ENCODE assay signal across 23 cellular contexts in the genomic region with DNA sequence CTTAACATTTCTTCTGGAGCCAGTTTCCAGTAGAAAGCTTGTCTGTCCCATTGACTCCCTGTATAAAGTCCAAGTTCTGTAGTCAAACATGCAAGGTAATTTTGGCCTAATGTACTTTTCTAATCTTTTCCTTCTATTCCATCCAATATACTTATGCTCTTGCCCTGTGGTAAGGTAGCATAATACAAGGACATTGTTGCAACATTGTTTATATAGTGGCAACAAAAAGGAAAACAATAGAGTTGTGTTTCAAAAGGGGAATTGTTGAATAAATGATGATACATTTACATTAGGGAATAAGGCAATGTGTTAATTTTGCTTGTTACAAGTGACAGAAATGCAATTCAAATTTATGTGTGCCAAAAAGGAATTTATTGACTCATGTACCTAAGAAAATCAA. TPM values are rescaled to one million over a fixed set of nuclear protein-coding genes. Genes with fewer than 3 reads are reported as not detected.
DNase-seq lines count a peak whose midpoint lies in the region; ATAC-seq, FAIRE-seq and TF ChIP-seq lines count a peak whose summit lies in the region.
"Had no signal": no experiment of that assay in that cellular context is flagged by ENCODE, and none has a peak within 500 bp of the region (broad histone marks: within the 10 kb centered on the region; RNA-seq: fewer than 3 reads in every experiment).

No MANE protein-coding gene starts in this region.

- no peak for TF ChIP-seq RAD21 in HepG2 (CRISPR knock-in tag; IDR thresholded peaks at IDR 0.05)

- no peak for TF ChIP-seq CTCF in MCF 10A (IDR thresholded peaks at IDR 0.05; ENCODE audit: unreplicated experiment)
- TF ChIP-seq CTCF in breast epithelium (IDR thresholded peaks at IDR 0.05): no peak
- TF ChIP-seq CTCF in mammary epithelial cell (conservative IDR thresholded peaks at IDR 0.05 in 1 of 2, IDR thresholded peaks at IDR 0.05 in 1 of 2; ENCODE audit: extremely low read depth in 1 of 2, insufficient read depth in 1 of 2, low read depth in 1 of 2, low read length in 2 of 2): no peak
- TF ChIP-seq CTCF in HepG2 (CRISPR knock-in tag; IDR thresholded peaks at IDR 0.05): no peak
- TF ChIP-seq CTCF in tibial artery (IDR thresholded peaks at IDR 0.05): no peak
- no peak for TF ChIP-seq CTCF in kidney (IDR thresholded peaks at IDR 0.05; ENCODE audit: borderline replicate concordance, extremely low read depth, insufficient read depth)

- DNase-seq in MCF 10A (ENCODE audit: unreplicated experiment): peak; percentile 33
- DNase-seq in breast epithelium (ENCODE audit: low spot score in 2 of 2): no peak
- DNase-seq in mammary epithelial cell: no peak
- DNase-seq in HepG2 (ENCODE audit: low spot score): peak; percentile 36
- DNase-seq in tibial artery: no peak
- no peak for DNase-seq in germinal center (ENCODE audit: low spot score)
- no peak for DNase-seq in DMS153 treated with DMSO at 0.1 percent for 48 hours (lab: John Stamatoyannopoulos, UW; ENCODE audit: unreplicated experiment)
- no peak for DNase-seq in kidney
- DNase-seq: activated gamma-delta T cell treated with Interleukin-2 at 50 U/mL for 16 hours; CD8-positive, alpha-beta T cell; head of caudate nucleus; Karpas-422; left colon; NCI-H1694; NCI-H510A; nephron progenitor cell; OCI-M1; stimulated activated CD4-positive, alpha-beta T cell treated with anti-CD3 and anti-CD28 coated beads, Interleukin-4, amount 100 ng/mL, for 4 hours; uterus had no signal

- POLR2A ChIA-PET in MCF 10A (lab: Yijun Ruan, JAX) (interaction anchor here (0.6 to 3.2 kb wide), 17 partner anchors 8 to 107 kb away, joined by 3 to 27 read pairs (median 4); a partner anchor contains a TSS), HepG2 (lab: Yijun Ruan, JAX) (no interaction called here)

- H3K4me1 Mint-ChIP-seq in MCF 10A (ENCODE audit: insufficient read depth, unreplicated experiment): peaks cover 35% of the 10 kb centered on the region

- H3K9ac ChIP-seq in mammary epithelial cell (ENCODE audit: insufficient read depth, low read length) (no peak overlapping the region), HepG2 (ENCODE audit: insufficient read depth, low read depth, low read length) (no peak overlapping the region), kidney (ENCODE audit: low read length in 2 of 2) (no peak overlapping the region)

- ATAC-seq in HepG2: no peak
- ATAC-seq: CD8-positive, alpha-beta T cell; left colon had no signal

- dilution Hi-C loops in mammary epithelial cell (cut with HindIII; ENCODE audit: low sequenced_read_pairs): no loop called here

- H3K4me2 ChIP-seq in mammary epithelial cell (ENCODE audit: insufficient read depth, low read depth, low read length) (peak overlapping the region; percentile 50), HepG2 (ENCODE audit: low read depth, low read length) (no peak overlapping the region)

- H4K20me1 ChIP-seq in mammary epithelial cell (ENCODE audit: insufficient read depth, low read length): no peaks in the 10 kb centered on the region
- no peaks in the 10 kb centered on the region for H4K20me1 ChIP-seq in HepG2 (ENCODE audit: insufficient read depth, low read length)

- H3K36me3 ChIP-seq in breast epithelium (no peaks in the 10 kb centered on the region), mammary epithelial cell (ENCODE audit: insufficient read depth, low read length) (peaks cover 7% of the 10 kb centered on the region), HepG2 (replicated peaks in 1 of 2; ENCODE audit: control insufficient read depth in 1 of 2, insufficient read depth in 2 of 2, low read length in 2 of 2) (peaks cover 2 to 25% of the 10 kb centered on the region in 2 experiments; a peak in 3 of 5 replicates), tibial artery (peaks cover 6 to 34% (median 14%) of the 10 kb centered on the region in 3 donors), kidney (ENCODE audit: control insufficient read depth in 1 of 2, insufficient read depth in 2 of 2, low read length in 2 of 2) (peaks cover 0 to 4% of the 10 kb centered on the region in 2 donors)
- H3K36me3 ChIP-seq: uterus had no signal

- peak overlapping the region in 1 of 2 donors; percentile 20 for H3K27ac ChIP-seq in breast epithelium
- peak overlapping the region; percentile 43 for H3K27ac ChIP-seq in mammary epithelial cell (ENCODE audit: insufficient read depth, low read depth, low read length)
- no peak overlapping the region for H3K27ac ChIP-seq in HepG2 (ENCODE audit: extremely low read length, insufficient read depth, low read length)
- peak overlapping the region; percentile 8 to 51 for H3K27ac ChIP-seq in tibial artery
- H3K27ac ChIP-seq in kidney (ENCODE audit: low read depth in 2 of 2, low read length in 2 of 2): peak overlapping the region in 1 of 2 donors; percentile 17
- H3K27ac ChIP-seq: body of pancreas had no signal

- no TSS peak for BruUV-seq in MCF 10A (replicated peaks; lab: Mats Ljungman, UMichigan)
- no TSS peak for BruUV-seq in mammary epithelial cell (replicated peaks; lab: Mats Ljungman, UMichigan)
- no TSS peak for BruUV-seq in HepG2 (replicated peaks; lab: Mats Ljungman, UMichigan)

- CTCF ChIA-PET in MCF 10A (lab: Yijun Ruan, JAX) (interaction anchor here (0.7 to 1.8 kb wide), 2 partner anchors 17 to 104 kb away, joined by 4 to 8 read pairs; no protein-coding TSS in a partner anchor), mammary epithelial cell (lab: Charles Lee; ENCODE audit: low non-redundant PET) (no interaction called here), HepG2 (lab: Yijun Ruan, JAX; ENCODE audit: low intra/inter-chr PET ratio, low total read pairs) (no interaction called here)

- TF ChIP-seq POLR2A in breast epithelium (IDR thresholded peaks at IDR 0.05) (no peak), HepG2 (IDR thresholded peaks at IDR 0.05; ENCODE audit: insufficient read depth in 1 of 2, low read depth in 2 of 2, low read length in 2 of 2) (no peak)

- TF ChIP-seq EP300 in HepG2 (IDR thresholded peaks at IDR 0.05; ENCODE audit: low read depth in 2 of 2, low read length in 2 of 2): no peak
- no peak for TF ChIP-seq EP300 in HepG2 (CRISPR knock-in tag; IDR thresholded peaks at IDR 0.05; ENCODE audit: borderline replicate concordance)

- intact Hi-C loops in MCF 10A (cut with micrococcal nuclease): loop anchor here (2.0 to 5.0 kb wide), 2 partner anchors 50 to 103 kb away; no protein-coding TSS in a partner anchor
- intact Hi-C loops in breast epithelium (cut with DNase I; ENCODE audit: low total_unique reads): no loop called here
- intact Hi-C loops in mammary epithelial cell (cut with micrococcal nuclease): no loop called here
- intact Hi-C loops in HepG2 (cut with micrococcal nuclease; ENCODE audit: unreplicated experiment): no loop called here
- intact Hi-C loops in tibial artery (cut with DNase I; ENCODE audit: low total_unique reads): no loop called here
- intact Hi-C loops in kidney (cut with DNase I): no loop called here

- no peaks in the 10 kb centered on the region for H3K27me3 Mint-ChIP-seq in MCF 10A (ENCODE audit: insufficient read depth, unreplicated experiment)

- H3K9me3 Mint-ChIP-seq in MCF 10A (ENCODE audit: unreplicated experiment): no peaks in the 10 kb centered on the region
- H3K9me3 Mint-ChIP-seq: CD8-positive, alpha-beta T cell; nephron progenitor cell had no signal

- H2AFZ ChIP-seq in mammary epithelial cell (ENCODE audit: low read depth, low read length) (no peak overlapping the region), HepG2 (ENCODE audit: low read length) (no peak overlapping the region)

- no peaks in the 10 kb centered on the region for H3K9me3 ChIP-seq in breast epithelium
- H3K9me3 ChIP-seq in mammary epithelial cell (replicated peaks; ENCODE audit: insufficient read depth, low read length): no peaks in the 10 kb centered on the region
- H3K9me3 ChIP-seq in HepG2 (ENCODE audit: low read length): no peaks in the 10 kb centered on the region
- no peaks in the 10 kb centered on the region for H3K9me3 ChIP-seq in tibial artery
- no peaks in the 10 kb centered on the region for H3K9me3 ChIP-seq in kidney (ENCODE audit: control insufficient read depth in 1 of 2, low read length in 2 of 2)
- H3K9me3 ChIP-seq: body of pancreas, right atrium auricular region, uterus had no signal

- H3K27me3 ChIP-seq in breast epithelium (no peaks in the 10 kb centered on the region), mammary epithelial cell (ENCODE audit: insufficient read depth, low read length) (no peaks in the 10 kb centered on the region), HepG2 (ENCODE audit: control insufficient read depth in 1 of 2, insufficient read depth in 2 of 2, low read length in 2 of 2) (no peaks in the 10 kb centered on the region), tibial artery (no peaks in the 10 kb centered on the region)
- H3K27me3 ChIP-seq: body of pancreas, right atrium auricular region, uterus had no signal

- peak overlapping the region; percentile 52 for H3K27ac Mint-ChIP-seq in MCF 10A (ENCODE audit: low read depth, unreplicated experiment)
- H3K27ac Mint-ChIP-seq: CD8-positive, alpha-beta T cell; nephron progenitor cell had no signal

- FAIRE-seq in HepG2 (lab: Jason Lieb, UNC) (no peak), kidney (lab: Jason Lieb, UNC) (no peak)
- FAIRE-seq: A204.1 had no signal

- in situ Hi-C loops in mammary epithelial cell (cut with MboI; ENCODE audit: low sequenced_read_pairs in 2 of 2) (no loop called here), HepG2 (cut with HindIII; ENCODE audit: extremely low pct_ligation_motif_present, low pct_unique_long_range_greater_than_20kb) (no loop called here)

- H3K4me3 ChIP-seq in breast epithelium: no peak overlapping the region
- H3K4me3 ChIP-seq in mammary epithelial cell (replicated peaks in 1 of 3; ENCODE audit: insufficient read depth in 1 of 3, low read depth in 2 of 3, low read length in 3 of 3): no peak overlapping the region
- no peak overlapping the region for H3K4me3 ChIP-seq in HepG2 (replicated peaks in 1 of 3; ENCODE audit: insufficient read depth in 1 of 3, low read depth in 2 of 3, low read length in 3 of 3)
- H3K4me3 ChIP-seq in tibial artery: no peak overlapping the region
- no peak overlapping the region for H3K4me3 ChIP-seq in kidney (ENCODE audit: low read length in 2 of 2)
- H3K4me3 ChIP-seq: body of pancreas, right atrium auricular region, uterus had no signal

- H3K4me1 ChIP-seq in breast epithelium (peaks cover 0 to 7% of the 10 kb centered on the region in 2 donors), mammary epithelial cell (ENCODE audit: insufficient read depth, low read length) (peaks cover 26% of the 10 kb centered on the region), HepG2 (ENCODE audit: insufficient read depth, low read length) (peaks cover 26% of the 10 kb centered on the region), tibial artery (peaks cover 0 to 29% (median 18%) of the 10 kb centered on the region in 4 donors), kidney (ENCODE audit: control insufficient read depth in 1 of 2, insufficient read depth in 1 of 2, low read depth in 1 of 2, low read length in 2 of 2) (peaks cover 5 to 7% of the 10 kb centered on the region in 2 donors)
- H3K4me1 ChIP-seq: body of pancreas, uterus had no signal

- peaks cover 37% of the 10 kb centered on the region for H3K36me3 Mint-ChIP-seq in MCF 10A (ENCODE audit: insufficient read depth, unreplicated experiment)

- H3K4me3 Mint-ChIP-seq in MCF 10A (ENCODE audit: unreplicated experiment): peak overlapping the region; percentile 38
- H3K4me3 Mint-ChIP-seq: CD8-positive, alpha-beta T cell; nephron progenitor cell had no signal

- H3K79me2 ChIP-seq in mammary epithelial cell (ENCODE audit: insufficient read depth, low read length): peaks cover 4% of the 10 kb centered on the region
- no peaks in the 10 kb centered on the region for H3K79me2 ChIP-seq in HepG2 (ENCODE audit: insufficient read depth, low read length)

RNA-seq across cellular contexts. Expression of a gene that starts 27.9 kb away (rescaled TPM):
- total RNA-seq in MCF 10A (2022) (0.16 TPM in 1 of 2 replicates, not detected in the other), breast epithelium (under 1 TPM in 1 of 3 donors, not detected in 2; 0.96 TPM), mammary epithelial cell (under 1 TPM in 1 of 2 donors, not detected in 1; under 0.01 TPM), HepG2 (2016; rRNA removed; fragmentation: Illumina TruSeq; extraction: Trizol) (not detected in 2 replicates), kidney (not detected)
- polyA plus RNA-seq in mammary epithelial cell (not detected), HepG2 (2011; rRNA removed) (not detected in 2 replicates), kidney (ENCODE audit: insufficient read depth, low read depth, low replicate concordance) (not detected)
- not detected for polyA minus RNA-seq in mammary epithelial cell
- not detected in 2 replicates for total RNA-seq in HepG2 (2016; cell fraction: cytosol; rRNA removed; fragmentation: Illumina TruSeq; extraction: Trizol; ENCODE audit: low read depth)
- not detected in 2 replicates for total RNA-seq in HepG2 (2016; cell fraction: insoluble cytoplasmic fraction; rRNA removed; fragmentation: Illumina TruSeq; extraction: Trizol)
- not detected in 2 replicates for total RNA-seq in HepG2 (2016; cell fraction: membrane; rRNA removed; fragmentation: Illumina TruSeq; extraction: Trizol)
- total RNA-seq in HepG2 (2016; cell fraction: nucleus; rRNA removed; fragmentation: Illumina TruSeq; extraction: Trizol): not detected in 2 replicates
- not detected in 2 replicates for polyA plus RNA-seq in HepG2 (2011; cell fraction: cytosol; rRNA removed)
- polyA plus RNA-seq in HepG2 (2011; cell fraction: nucleus; rRNA removed): not detected in 2 replicates
- 0.24 TPM in 1 of 2 replicates, not detected in the other for polyA plus RNA-seq in HepG2 (2012)
- polyA plus RNA-seq in HepG2 (2016; cell fraction: cytosol; fragmentation: Illumina TruSeq; extraction: Trizol; ENCODE audit: low read depth): not detected in 2 replicates
- polyA plus RNA-seq in HepG2 (2016; cell fraction: insoluble cytoplasmic fraction; fragmentation: Illumina TruSeq; extraction: Trizol; ENCODE audit: low read depth): not detected in 2 replicates
- polyA plus RNA-seq in HepG2 (2016; cell fraction: membrane; fragmentation: Illumina TruSeq; extraction: Trizol; ENCODE audit: low read depth): not detected in 2 replicates
- not detected in 2 replicates for polyA plus RNA-seq in HepG2 (2016; cell fraction: nucleus; fragmentation: Illumina TruSeq; extraction: Trizol; ENCODE audit: insufficient read depth, low read depth)
- polyA minus RNA-seq in HepG2 (2011; rRNA and poly(A)+ RNA removed; ENCODE audit: low replicate concordance): not detected in 2 replicates
- not detected in 2 replicates for polyA minus RNA-seq in HepG2 (2011; cell fraction: cytosol; rRNA and poly(A)+ RNA removed)
- polyA minus RNA-seq in HepG2 (2011; cell fraction: nucleus; rRNA and poly(A)+ RNA removed): 0.37 TPM in 1 of 2 replicates, not detected in the other

RNA-seq across cellular contexts. Expression of a gene that starts 44.7 kb away (rescaled TPM):
- 3.6 and 3.8 TPM in 2 replicates for total RNA-seq in MCF 10A (2022)
- total RNA-seq in breast epithelium: 10 to 100 TPM in 2 of 3 donors, 1 to 10 TPM in 1; 5.9 to 38.1 (median 10.2) TPM
- 1 to 10 TPM in 1 of 2 donors, under 1 TPM in 1; under 0.01 to 2.0 TPM for total RNA-seq in mammary epithelial cell
- 3.4 TPM for polyA plus RNA-seq in mammary epithelial cell
- polyA minus RNA-seq in mammary epithelial cell: 1.4 TPM
- total RNA-seq in HepG2 (2016; rRNA removed; fragmentation: Illumina TruSeq; extraction: Trizol): not detected in 2 replicates
- total RNA-seq in HepG2 (2016; cell fraction: cytosol; rRNA removed; fragmentation: Illumina TruSeq; extraction: Trizol; ENCODE audit: low read depth): not detected in 2 replicates
- total RNA-seq in HepG2 (2016; cell fraction: insoluble cytoplasmic fraction; rRNA removed; fragmentation: Illumina TruSeq; extraction: Trizol): not detected in 2 replicates
- total RNA-seq in HepG2 (2016; cell fraction: membrane; rRNA removed; fragmentation: Illumina TruSeq; extraction: Trizol): not detected in 2 replicates
- total RNA-seq in HepG2 (2016; cell fraction: nucleus; rRNA removed; fragmentation: Illumina TruSeq; extraction: Trizol): not detected in 2 replicates
- polyA plus RNA-seq in HepG2 (2011; rRNA removed): not detected in 2 replicates
- polyA plus RNA-seq in HepG2 (2011; cell fraction: cytosol; rRNA removed): not detected in 2 replicates
- polyA plus RNA-seq in HepG2 (2011; cell fraction: nucleus; rRNA removed): not detected in 2 replicates
- not detected in 2 replicates for polyA plus RNA-seq in HepG2 (2012)
- not detected in 2 replicates for polyA plus RNA-seq in HepG2 (2016; cell fraction: cytosol; fragmentation: Illumina TruSeq; extraction: Trizol; ENCODE audit: low read depth)
- not detected in 2 replicates for polyA plus RNA-seq in HepG2 (2016; cell fraction: insoluble cytoplasmic fraction; fragmentation: Illumina TruSeq; extraction: Trizol; ENCODE audit: low read depth)
- polyA plus RNA-seq in HepG2 (2016; cell fraction: membrane; fragmentation: Illumina TruSeq; extraction: Trizol; ENCODE audit: low read depth): not detected in 2 replicates
- not detected in 2 replicates for polyA plus RNA-seq in HepG2 (2016; cell fraction: nucleus; fragmentation: Illumina TruSeq; extraction: Trizol; ENCODE audit: insufficient read depth, low read depth)
- polyA minus RNA-seq in HepG2 (2011; rRNA and poly(A)+ RNA removed; ENCODE audit: low replicate concordance): not detected in 2 replicates
- not detected in 2 replicates for polyA minus RNA-seq in HepG2 (2011; cell fraction: cytosol; rRNA and poly(A)+ RNA removed)
- 0.13 TPM in 1 of 2 replicates, not detected in the other for polyA minus RNA-seq in HepG2 (2011; cell fraction: nucleus; rRNA and poly(A)+ RNA removed)
- total RNA-seq in kidney: 16.5 TPM
- 2.0 TPM for polyA plus RNA-seq in kidney (ENCODE audit: insufficient read depth, low read depth, low replicate concordance)
- total RNA-seq: G401 had no signal

RNA-seq across cellular contexts. Expression of a gene that starts 52.2 kb away (rescaled TPM):
- 2.6 and 3.3 TPM in 2 replicates for total RNA-seq in MCF 10A (2022)
- total RNA-seq in breast epithelium: 10 to 100 TPM in 1 of 3 donors, 1 to 10 TPM in 2; 4.3 to 34.2 (median 8.8) TPM
- 1 to 10 TPM in 1 of 2 donors, under 1 TPM in 1; 0.42 to 1.0 TPM for total RNA-seq in mammary epithelial cell
- 0.60 TPM for polyA plus RNA-seq in mammary epithelial cell
- not detected for polyA minus RNA-seq in mammary epithelial cell
- total RNA-seq in HepG2 (2016; rRNA removed; fragmentation: Illumina TruSeq; extraction: Trizol): not detected in 2 replicates
- total RNA-seq in HepG2 (2016; cell fraction: cytosol; rRNA removed; fragmentation: Illumina TruSeq; extraction: Trizol; ENCODE audit: low read depth): not detected in 2 replicates
- total RNA-seq in HepG2 (2016; cell fraction: insoluble cytoplasmic fraction; rRNA removed; fragmentation: Illumina TruSeq; extraction: Trizol): not detected in 2 replicates
- total RNA-seq in HepG2 (2016; cell fraction: membrane; rRNA removed; fragmentation: Illumina TruSeq; extraction: Trizol): not detected in 2 replicates
- not detected in 2 replicates for total RNA-seq in HepG2 (2016; cell fraction: nucleus; rRNA removed; fragmentation: Illumina TruSeq; extraction: Trizol)
- not detected in 2 replicates for polyA plus RNA-seq in HepG2 (2011; rRNA removed)
- polyA plus RNA-seq in HepG2 (2011; cell fraction: cytosol; rRNA removed): not detected in 2 replicates
- polyA plus RNA-seq in HepG2 (2011; cell fraction: nucleus; rRNA removed): not detected in 2 replicates
- not detected in 2 replicates for polyA plus RNA-seq in HepG2 (2012)
- not detected in 2 replicates for polyA plus RNA-seq in HepG2 (2016; cell fraction: cytosol; fragmentation: Illumina TruSeq; extraction: Trizol; ENCODE audit: low read depth)
- not detected in 2 replicates for polyA plus RNA-seq in HepG2 (2016; cell fraction: insoluble cytoplasmic fraction; fragmentation: Illumina TruSeq; extraction: Trizol; ENCODE audit: low read depth)
- polyA plus RNA-seq in HepG2 (2016; cell fraction: membrane; fragmentation: Illumina TruSeq; extraction: Trizol; ENCODE audit: low read depth): not detected in 2 replicates
- not detected in 2 replicates for polyA plus RNA-seq in HepG2 (2016; cell fraction: nucleus; fragmentation: Illumina TruSeq; extraction: Trizol; ENCODE audit: insufficient read depth, low read depth)
- polyA minus RNA-seq in HepG2 (2011; rRNA and poly(A)+ RNA removed; ENCODE audit: low replicate concordance): not detected in 2 replicates
- polyA minus RNA-seq in HepG2 (2011; cell fraction: cytosol; rRNA and poly(A)+ RNA removed): not detected in 2 replicates
- polyA minus RNA-seq in HepG2 (2011; cell fraction: nucleus; rRNA and poly(A)+ RNA removed): not detected in 2 replicates
- 10.8 TPM for total RNA-seq in kidney
- polyA plus RNA-seq in kidney (ENCODE audit: insufficient read depth, low read depth, low replicate concordance): 1.3 TPM
- total RNA-seq: G401 had no signal

Comparison
In these comparisons a context has a peak if more than half of its experiments do, and no peak if none do; other contexts are left out.
1. DNase-seq: peak in MCF 10A (single experiment) and HepG2 (single experiment); none in breast epithelium (0 of 2), mammary epithelial cell (single experiment), tibial artery (0 of 2), germinal center (single experiment), DMS153 treated with DMSO at 0.1 percent for 48 hours (single experiment) and kidney (single experiment).